In the genomic region with DNA sequence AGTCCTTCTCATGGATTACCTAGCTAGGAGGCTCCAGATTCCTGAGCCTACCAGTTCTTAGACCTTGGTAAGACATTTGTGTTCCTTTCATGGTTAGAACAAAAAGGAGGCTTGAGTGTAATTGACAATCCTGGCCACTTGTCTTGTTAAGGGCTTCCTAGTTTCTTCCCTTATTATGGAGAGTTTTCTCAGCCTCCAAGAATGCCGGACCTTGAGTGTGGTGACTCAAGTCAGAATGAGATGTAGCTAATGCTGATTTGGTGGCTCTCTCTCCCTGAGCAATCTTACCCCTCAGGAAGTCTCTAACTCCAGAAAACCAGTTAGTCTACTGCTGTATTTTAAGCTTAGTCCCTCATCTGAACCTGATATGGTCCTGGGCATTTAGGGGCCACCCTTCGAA, we compare ENCODE assay signal across 25 cellular contexts. TPM values are rescaled to one million over a fixed set of nuclear protein-coding genes. Genes with fewer than 3 reads are reported as not detected.
DNase-seq lines count a peak whose midpoint lies in the region; ATAC-seq and TF ChIP-seq lines count a peak whose summit lies in the region.
"Had no signal": no experiment of that assay in that cellular context is flagged by ENCODE, and none has a peak within 500 bp of the region (broad histone marks: within the 10 kb centered on the region; RNA-seq: fewer than 3 reads in every experiment).

No MANE protein-coding gene starts in this region.

- no peak overlapping the region for H2AFZ ChIP-seq in IMR-90 (replicated peaks; ENCODE audit: low read length, poor library complexity)

- no peaks in the 10 kb centered on the region for H4K20me1 ChIP-seq in IMR-90 (ENCODE audit: insufficient read depth, low read length)
- H4K20me1 ChIP-seq: BLaER1 treated with 17β-estradiol and CSF1 and Interleukin-3, amounts not matched to agents 10 nM and 100 nM had no signal

- H3K4me3 ChIP-seq in IMR-90 (ENCODE audit: insufficient read depth, low read depth, low read length) (no peak overlapping the region), mesendoderm (ENCODE audit: low read length) (no peak overlapping the region)
- H3K4me3 ChIP-seq: BLaER1 treated with 17β-estradiol and CSF1 and Interleukin-3, amounts not matched to agents 10 nM and 100 nM; Peyer's patch; SJCRH30 had no signal

- H3K56ac ChIP-seq in IMR-90 (ENCODE audit: extremely low read depth, insufficient read depth, low read length) (no peak overlapping the region), mesendoderm (ENCODE audit: low read length) (no peak overlapping the region)

- WGBS in IMR-90 (ENCODE audit: extremely low coverage in 2 of 2, insufficient read length in 1 of 2), 2 experiments = no CpG with 5 or more reads among the region's 2 CpGs
- no CpG with 5 or more reads among the region's 2 CpGs for WGBS in mesendoderm (ENCODE audit: extremely low coverage, insufficient coverage, low lambda C conversion rate)

- no peak overlapping the region for H3K14ac ChIP-seq in IMR-90 (replicated peaks; ENCODE audit: low read depth, low read length)

- BruUV-seq in IMR-90 (replicated peaks; lab: Mats Ljungman, UMichigan) = no TSS peak

- H3K18ac ChIP-seq in IMR-90 (ENCODE audit: low read depth, low read length) (no peak overlapping the region), mesendoderm (ENCODE audit: low read length) (no peak overlapping the region)

- H2BK20ac ChIP-seq in IMR-90 (ENCODE audit: low read depth, low read length) = no peak overlapping the region

- H2AK5ac ChIP-seq in IMR-90 (ENCODE audit: low read depth, low read length) (no peak overlapping the region), mesendoderm (ENCODE audit: low read length) (no peak overlapping the region)

- H3K4me1 ChIP-seq in IMR-90 (ENCODE audit: control insufficient read depth, insufficient read depth, low read length) (no peaks in the 10 kb centered on the region), mesendoderm (ENCODE audit: control insufficient read depth, low read depth, low read length) (no peaks in the 10 kb centered on the region)
- H3K4me1 ChIP-seq: BLaER1 treated with 17β-estradiol and CSF1 and Interleukin-3, amounts not matched to agents 10 nM and 100 nM; Peyer's patch; SJCRH30 had no signal

- H3K9me1 ChIP-seq in IMR-90 (ENCODE audit: insufficient read depth, low read length) = no peaks in the 10 kb centered on the region

- H3K23ac ChIP-seq in IMR-90 (ENCODE audit: low read depth, low read length) (no peak overlapping the region), mesendoderm (ENCODE audit: low read length) (no peak overlapping the region)

- intact Hi-C loops in IMR-90 (cut with micrococcal nuclease) = no loop called here

- H3K4ac ChIP-seq in IMR-90 (ENCODE audit: low read depth, low read length) (no peak overlapping the region), mesendoderm (ENCODE audit: low read depth, low read length) (no peak overlapping the region)

- no peak overlapping the region for H2BK120ac ChIP-seq in IMR-90 (ENCODE audit: low read depth, low read length)
- H2BK120ac ChIP-seq in mesendoderm (ENCODE audit: low read depth, low read length) = no peak overlapping the region

- H3K27ac ChIP-seq in IMR-90 (ENCODE audit: insufficient read depth, low read length) = no peak overlapping the region
- H3K27ac ChIP-seq in mesendoderm (ENCODE audit: low read depth, low read length) = no peak overlapping the region
- H3K27ac ChIP-seq: BLaER1 treated with 17β-estradiol and CSF1 and Interleukin-3, amounts not matched to agents 10 nM and 100 nM; Peyer's patch; SJCRH30 had no signal

- CTCF ChIA-PET in IMR-90 (lab: Yijun Ruan, JAX) = interaction anchor here (1.1 kb wide), 1 partner anchor 13 kb away, joined by 4 read pairs; no protein-coding TSS in a partner anchor

- no peaks in the 10 kb centered on the region for H3K9me3 ChIP-seq in IMR-90 (ENCODE audit: control insufficient read depth, insufficient read depth, low read length)
- H3K9me3 ChIP-seq: BLaER1 treated with 17β-estradiol and CSF1 and Interleukin-3, amounts not matched to agents 10 nM and 100 nM; Peyer's patch; SJCRH30 had no signal

- H2BK15ac ChIP-seq in IMR-90 (ENCODE audit: low read depth, low read length) = no peak overlapping the region
- H2BK15ac ChIP-seq in mesendoderm (replicated peaks; ENCODE audit: low read depth) = no peak overlapping the region

- H2BK5ac ChIP-seq in IMR-90 (ENCODE audit: low read depth, low read length, poor library complexity, severe bottlenecking) = no peak overlapping the region
- H2BK5ac ChIP-seq in mesendoderm (ENCODE audit: low read length) = no peak overlapping the region

- TF ChIP-seq CTCF in IMR-90 (conservative IDR thresholded peaks at IDR 0.05; ENCODE audit: low read depth, low read length) = no peak

- H3K36me3 ChIP-seq in IMR-90 (ENCODE audit: control insufficient read depth, insufficient read depth, low read length) (no peaks in the 10 kb centered on the region), mesendoderm (ENCODE audit: control insufficient read depth, insufficient read depth, low read length) (no peaks in the 10 kb centered on the region)
- H3K36me3 ChIP-seq: BLaER1 treated with 17β-estradiol and CSF1 and Interleukin-3, amounts not matched to agents 10 nM and 100 nM; Peyer's patch; SJCRH30 had no signal

- H4K91ac ChIP-seq in IMR-90 (ENCODE audit: insufficient read depth, low read depth, low read length) = no peak overlapping the region

- dilution Hi-C loops in IMR-90 (cut with HindIII; ENCODE audit: low sequenced_read_pairs, unreplicated experiment) = no loop called here

- no peak overlapping the region for H2AK9ac ChIP-seq in IMR-90 (replicated peaks; ENCODE audit: low read depth, low read length, poor library complexity)

- DNase-seq in IMR-90 (peak; percentile 4), astrocyte of the hippocampus (ENCODE audit: low read depth, low spot score) (peak; percentile 28), mesendoderm (peak; percentile 44), cerebellar cortex (ENCODE audit: low spot score) (no peak), midbrain (lab: John Stamatoyannopoulos, UW) (no peak)
- DNase-seq: ACHN; Calu3; CD8-positive, alpha-beta T cell; DMS153; GDM1; KG1; NCI-H1092 treated with DMSO at 0.1 percent for 48 hours; NCI-H146; NCI-H2029; NCI-H226; NCI-H510A treated with DMSO at 0.1 percent for 48 hours; NCI-H774; NK-92 treated with Interleukin-12 subunit alpha and Interleukin-12 subunit beta, amount 100 ng/mL, for 24 hours; Peyer's patch; SJCRH30 had no signal

- no peaks in the 10 kb centered on the region for H3K79me2 ChIP-seq in mesendoderm (ENCODE audit: control insufficient read depth, insufficient read depth, low read length)

- no peak for TF ChIP-seq POLR2A in IMR-90 (IDR thresholded peaks at IDR 0.05; ENCODE audit: low read depth, low read length)

- no peak overlapping the region for H3K9ac ChIP-seq in IMR-90 (ENCODE audit: low read depth, low read length)
- no peak overlapping the region for H3K9ac ChIP-seq in mesendoderm (ENCODE audit: low read length)
- H3K9ac ChIP-seq: BLaER1 treated with 17β-estradiol and CSF1 and Interleukin-3, amounts not matched to agents 10 nM and 100 nM had no signal

- H4K5ac ChIP-seq in IMR-90 (ENCODE audit: low read depth, low read length) = no peak overlapping the region
- no peak overlapping the region for H4K5ac ChIP-seq in mesendoderm (ENCODE audit: low read length)

- no peak overlapping the region for H4K8ac ChIP-seq in IMR-90 (ENCODE audit: low read depth in 2 of 2, low read length in 2 of 2)
- H4K8ac ChIP-seq in mesendoderm (ENCODE audit: low read depth, low read length) = no peak overlapping the region

- in situ Hi-C loops in IMR-90 (cut with MboI; ENCODE audit: low sequenced_read_pairs) = no loop called here

- H3K79me1 ChIP-seq in IMR-90 (ENCODE audit: low read depth in 1 of 2, low read length in 2 of 2) = no peaks in the 10 kb centered on the region
- H3K79me1 ChIP-seq in mesendoderm (ENCODE audit: low read length) = no peaks in the 10 kb centered on the region

- H3K4me2 ChIP-seq in IMR-90 (ENCODE audit: low read depth, low read length) (no peak overlapping the region), mesendoderm (ENCODE audit: low read length) (no peak overlapping the region)
- H3K4me2 ChIP-seq: BLaER1 treated with 17β-estradiol and CSF1 and Interleukin-3, amounts not matched to agents 10 nM and 100 nM had no signal

- no peak for ATAC-seq in IMR-90 (ENCODE audit: low read depth)
- ATAC-seq in GM21576 (IDR thresholded peaks at IDR 0.05; ENCODE audit: unreplicated experiment) = no peak
- no peak for ATAC-seq in esophagus mucosa
- ATAC-seq: CD8-positive, alpha-beta T cell; HepG2 had no signal

- POLR2A ChIA-PET in IMR-90 (lab: Charles Lee; ENCODE audit: unreplicated experiment) = interaction anchor here (0.6 kb wide), 1 partner anchor 39 kb away, joined by 3 read pairs; no protein-coding TSS in a partner anchor

- peaks cover 11% of the 10 kb centered on the region for H3K27me3 ChIP-seq in IMR-90 (ENCODE audit: control insufficient read depth, insufficient read depth, low read length)
- no peaks in the 10 kb centered on the region for H3K27me3 ChIP-seq in mesendoderm (ENCODE audit: insufficient read depth, low read length, poor library complexity)
- H3K27me3 ChIP-seq: BLaER1 treated with 17β-estradiol and CSF1 and Interleukin-3, amounts not matched to agents 10 nM and 100 nM; Peyer's patch; SJCRH30 had no signal

- no peak for TF ChIP-seq RAD21 in IMR-90 (IDR thresholded peaks at IDR 0.05; ENCODE audit: low read length)

TF ChIP-seq in IMR-90, 13 proteins besides CTCF, POLR2A, EP300 and RAD21 (continues in another document):
- TF ChIP-seq NFE2L2 (IDR thresholded peaks at IDR 0.05; ENCODE audit: low read depth, low read length) = no peak

RNA-seq across cellular contexts. Expression of a gene that starts 14.3 kb away (rescaled TPM):
- total RNA-seq in IMR-90 (2012; rRNA removed) (0.18 TPM in 1 of 2 replicates, not detected in the other), esophagus mucosa (7.7 TPM)
- polyA plus RNA-seq in IMR-90 (2012; rRNA removed) = 0.19 and 0.39 TPM in 2 replicates
- polyA plus RNA-seq in IMR-90 (2012; cell fraction: cytosol; rRNA removed) = 0.34 and 0.39 TPM in 2 replicates
- polyA plus RNA-seq in IMR-90 (2012; cell fraction: nucleus; rRNA removed; ENCODE audit: low replicate concordance) = 0.15 and 0.24 TPM in 2 replicates
- 0.13 TPM for polyA plus RNA-seq in mesendoderm (2013, experiment 1 of 2)
- not detected for polyA plus RNA-seq in mesendoderm (2013, experiment 2 of 2)
- total RNA-seq: H4 had no signal

RNA-seq across cellular contexts. Expression of a gene that starts 41.4 kb away (rescaled TPM):
- total RNA-seq in IMR-90 (2012; rRNA removed) (0.83 and 0.90 TPM in 2 replicates), esophagus mucosa (47.5 TPM)
- polyA plus RNA-seq in IMR-90 (2012; rRNA removed) = 0.72 and 0.86 TPM in 2 replicates
- polyA plus RNA-seq in IMR-90 (2012; cell fraction: cytosol; rRNA removed) = 0.70 and 0.77 TPM in 2 replicates
- polyA plus RNA-seq in IMR-90 (2012; cell fraction: nucleus; rRNA removed; ENCODE audit: low replicate concordance) = 0.60 and 1.7 TPM in 2 replicates
- 0.53 TPM for polyA plus RNA-seq in mesendoderm (2013, experiment 1 of 2)
- 0.46 TPM for polyA plus RNA-seq in mesendoderm (2013, experiment 2 of 2)
- total RNA-seq: SJCRH30 had no signal
- polyA plus RNA-seq: HepG2 had no signal

RNA-seq across cellular contexts. Expression of a gene that starts 48.9 kb away (rescaled TPM):
- total RNA-seq in IMR-90 (2012; rRNA removed) (not detected in 2 replicates), esophagus mucosa (not detected)
- polyA plus RNA-seq in IMR-90 (2012; rRNA removed) = not detected in 2 replicates
- polyA plus RNA-seq in IMR-90 (2012; cell fraction: cytosol; rRNA removed) = not detected in 2 replicates
- polyA plus RNA-seq in IMR-90 (2012; cell fraction: nucleus; rRNA removed; ENCODE audit: low replicate concordance) = not detected in 2 replicates
- polyA plus RNA-seq in mesendoderm (2013, experiment 1 of 2) = not detected
- polyA plus RNA-seq in mesendoderm (2013, experiment 2 of 2) = not detected
- total RNA-seq: Calu3; CD8-positive, alpha-beta T cell; H4; HepG2; Peyer's patch; SJCRH30 had no signal
- polyA plus RNA-seq: HepG2 had no signal

Comparison
In these comparisons a context has a peak if more than half of its experiments do, and no peak if none do; other contexts are left out.
1. DNase-seq: peak in IMR-90 (single experiment), astrocyte of the hippocampus (single experiment) and mesendoderm (single experiment); none in cerebellar cortex (single experiment) and midbrain (single experiment).
2. RNA of a gene that starts 41.4 kb away (total RNA-seq): 47.5 TPM in esophagus mucosa (single experiment); 0.83 to 0.90 TPM in IMR-90; every median in the first group is over 10 times any median in the second.